In the genomic region with DNA sequence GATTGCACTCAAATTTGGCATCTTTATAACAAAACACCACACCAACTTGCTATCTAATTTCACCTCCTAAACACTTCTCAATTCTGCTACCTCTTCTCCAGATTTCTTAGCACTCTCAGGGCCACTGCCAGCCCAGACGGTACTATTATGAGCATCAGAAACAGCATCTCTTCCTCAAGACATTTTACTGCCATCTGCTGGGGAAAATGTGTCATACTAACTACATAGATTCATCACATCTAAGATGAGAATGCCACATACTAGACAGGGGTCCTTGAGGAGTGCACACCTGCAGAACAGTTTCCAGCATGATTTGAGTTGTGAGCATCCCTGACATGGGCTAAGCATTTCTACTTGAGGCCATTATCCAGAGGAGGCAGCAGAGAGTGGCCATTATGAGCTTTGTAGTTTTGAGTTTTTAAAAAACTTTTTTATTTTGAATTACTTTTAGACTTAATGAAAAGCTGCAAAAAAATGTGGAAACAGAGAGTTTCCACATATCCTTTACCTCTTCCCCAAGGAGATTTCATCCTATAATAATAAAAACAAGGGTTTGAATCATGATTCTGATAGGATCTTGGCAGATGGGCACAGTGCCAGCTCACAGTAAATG, we compare ENCODE assay signal across 7 cellular contexts. TPM values are rescaled to one million over a fixed set of nuclear protein-coding genes. Genes with fewer than 3 reads are reported as not detected.
DNase-seq lines count a peak whose midpoint lies in the region; ATAC-seq and TF ChIP-seq lines count a peak whose summit lies in the region.

No MANE protein-coding gene starts in this region.

- TF ChIP-seq CTCF in heart left ventricle (IDR thresholded peaks at IDR 0.05): peak; percentile 21 to 68 (median 52)

- CTCF ChIA-PET in activated naive CD4-positive, alpha-beta T cell treated with anti-CD3 and anti-CD28 coated beads, Interleukin-2, amount 10 ng/mL, durations not matched to agents 7 days and 5 days (lab: Charles Lee): interaction anchor here (0.6 to 2.4 kb wide), 9 partner anchors 9 to 548 kb away, joined by 3 to 10 read pairs (median 3); no protein-coding TSS in a partner anchor

- peaks cover 0 to 7% (median 0%) of the 10 kb centered on the region in 9 donors for H3K27me3 ChIP-seq in heart left ventricle

- no peak for TF ChIP-seq POLR2A in heart left ventricle (IDR thresholded peaks at IDR 0.05)

- DNase-seq in ELF-1 (ENCODE audit: low read depth, low spot score): peak; percentile 10
- DNase-seq in NCI-H510A (lab: John Stamatoyannopoulos, UW): peak; percentile 25
- DNase-seq in activated naive CD4-positive, alpha-beta T cell treated with anti-CD3 and anti-CD28 coated beads, Interleukin-2, amount 10 ng/mL, durations not matched to agents 7 days and 5 days: peak; percentile 25
- DNase-seq in heart left ventricle: peak in 1 of 5 donors; percentile 15
- DNase-seq in retina: peak; percentile 42

- no peaks in the 10 kb centered on the region for H3K9me3 Mint-ChIP-seq in activated naive CD4-positive, alpha-beta T cell treated with anti-CD3 and anti-CD28 coated beads, Interleukin-2, amount 10 ng/mL, durations not matched to agents 7 days and 5 days

- WGBS in heart left ventricle, 4 donors: 0 to 1% (median 1%) methylated on average over 1 of the region's 1 CpG

- no peak overlapping the region for H3K27ac Mint-ChIP-seq in activated naive CD4-positive, alpha-beta T cell treated with anti-CD3 and anti-CD28 coated beads, Interleukin-2, amount 10 ng/mL, durations not matched to agents 7 days and 5 days

- H3K36me3 ChIP-seq in heart left ventricle: no peaks in the 10 kb centered on the region

- peak; percentile 82 for ATAC-seq in GM19455 (IDR thresholded peaks at IDR 0.05; ENCODE audit: unreplicated experiment)
- ATAC-seq in HG03457 (IDR thresholded peaks at IDR 0.05; ENCODE audit: unreplicated experiment): peak; percentile 86
- ATAC-seq in heart left ventricle: peak in 2 of 4 donors; percentile 50 to 78

- no peaks in the 10 kb centered on the region for H3K9me3 ChIP-seq in heart left ventricle

- H3K36me3 Mint-ChIP-seq in activated naive CD4-positive, alpha-beta T cell treated with anti-CD3 and anti-CD28 coated beads, Interleukin-2, amount 10 ng/mL, durations not matched to agents 7 days and 5 days: no peaks in the 10 kb centered on the region

- no peak overlapping the region for H3K27ac ChIP-seq in heart left ventricle

- intact Hi-C loops in heart left ventricle (cut with DNase I): loop anchor here in 6 of 10 donors (5.0 to 10.0 kb wide), 7 partner anchors 161 to 549 kb away; no protein-coding TSS in a partner anchor

- H3K4me1 ChIP-seq in heart left ventricle: no peaks in the 10 kb centered on the region

- peaks cover 14% of the 10 kb centered on the region for H3K4me1 Mint-ChIP-seq in activated naive CD4-positive, alpha-beta T cell treated with anti-CD3 and anti-CD28 coated beads, Interleukin-2, amount 10 ng/mL, durations not matched to agents 7 days and 5 days

- H3K4me3 ChIP-seq in heart left ventricle: no peak overlapping the region

- peaks cover 7% of the 10 kb centered on the region for H3K27me3 Mint-ChIP-seq in activated naive CD4-positive, alpha-beta T cell treated with anti-CD3 and anti-CD28 coated beads, Interleukin-2, amount 10 ng/mL, durations not matched to agents 7 days and 5 days

- H3K4me3 Mint-ChIP-seq in activated naive CD4-positive, alpha-beta T cell treated with anti-CD3 and anti-CD28 coated beads, Interleukin-2, amount 10 ng/mL, durations not matched to agents 7 days and 5 days: no peak overlapping the region

RNA-seq across cellular contexts. Expression of a gene that starts 15.1 kb away (rescaled TPM):
- total RNA-seq in heart left ventricle: 1 to 10 TPM in 7 of 9 donors, under 1 TPM in 2; 0.44 to 8.4 (median 2.0) TPM
- under 1 TPM; 0.30 to 0.54 TPM for polyA plus RNA-seq in heart left ventricle
